In the genomic region with DNA sequence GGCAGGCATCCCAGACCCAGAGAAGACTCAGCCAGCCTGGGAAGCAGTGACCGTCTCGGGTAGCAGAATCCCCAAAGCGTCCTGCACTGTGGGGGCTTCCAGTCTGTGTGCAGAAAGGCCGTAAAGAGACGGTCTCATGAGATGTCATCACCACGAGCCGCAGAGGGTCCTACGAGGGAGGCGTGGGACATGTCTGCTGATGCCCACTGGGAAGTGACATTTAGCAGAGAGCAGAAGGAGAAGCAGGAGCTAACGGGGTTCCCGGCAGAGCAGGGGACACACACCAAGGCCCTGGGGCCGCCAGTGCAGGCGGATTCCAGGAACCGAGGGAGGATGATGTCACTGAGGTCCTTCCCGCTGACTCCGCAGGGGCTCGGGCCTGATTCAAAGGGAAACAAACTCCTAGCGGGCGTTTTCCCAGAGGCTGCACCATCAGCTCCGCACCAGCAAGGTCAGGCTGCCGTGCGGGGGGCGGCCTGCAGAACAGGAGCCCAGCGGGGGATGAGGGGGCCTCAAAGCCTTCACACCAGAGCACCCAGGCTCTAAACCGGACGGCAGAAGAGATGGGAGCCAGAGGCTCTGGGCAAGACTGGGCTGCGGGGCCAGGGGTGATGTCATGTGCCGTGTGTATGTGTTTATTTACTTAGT, we compare ENCODE assay signal across 11 cellular contexts.
DNase-seq lines count a peak whose midpoint lies in the region; ATAC-seq and TF ChIP-seq lines count a peak whose summit lies in the region.
"Had no signal": no experiment of that assay in that cellular context is flagged by ENCODE, and none has a peak within 500 bp of the region (broad histone marks: within the 10 kb centered on the region; RNA-seq: fewer than 3 reads in every experiment).

No MANE protein-coding gene starts in this region.

- no peak overlapping the region for H2AFZ ChIP-seq in parathyroid adenoma
- H2AFZ ChIP-seq: GM23338 had no signal

- H3K4me1 ChIP-seq in BLaER1, result peaks cover 94% of the 10 kb centered on the region
- H3K4me1 ChIP-seq in Peyer's patch, result peaks cover 6 to 46% (median 23%) of the 10 kb centered on the region in 4 donors
- peaks cover 13 to 26% of the 10 kb centered on the region in 2 donors for H3K4me1 ChIP-seq in duodenal mucosa (ENCODE audit: control insufficient read depth in 1 of 2, insufficient read depth in 2 of 2, low read length in 2 of 2)
- H3K4me1 ChIP-seq in parathyroid adenoma, result no peaks in the 10 kb centered on the region

- H3K4me2 ChIP-seq in BLaER1 (peak overlapping the region; percentile 94), parathyroid adenoma (ENCODE audit: low read length) (no peak overlapping the region)
- H3K4me2 ChIP-seq: GM23338 had no signal

- no peaks in the 10 kb centered on the region for H3K79me2 ChIP-seq in parathyroid adenoma

- peak overlapping the region; percentile 96 for H3K27ac ChIP-seq in BLaER1
- H3K27ac ChIP-seq in Peyer's patch, result peak overlapping the region; percentile 86 to 92 (median 89)
- peak overlapping the region; percentile 87 for H3K27ac ChIP-seq in duodenal mucosa (ENCODE audit: low read depth, low read length)
- peak overlapping the region; percentile 75 for H3K27ac ChIP-seq in parathyroid adenoma

- H3K9ac ChIP-seq in BLaER1 (peak overlapping the region; percentile 81), duodenal mucosa (ENCODE audit: low read depth in 1 of 2, low read length in 2 of 2) (peak overlapping the region; percentile 63 to 68), parathyroid adenoma (no peak overlapping the region)

- no peaks in the 10 kb centered on the region for H4K20me1 ChIP-seq in BLaER1

- H3K27me3 ChIP-seq in BLaER1, result peaks cover under 1% of the 10 kb centered on the region; the same call in 1 of the 2 replicates
- H3K27me3 ChIP-seq in Peyer's patch, result no peaks in the 10 kb centered on the region
- H3K27me3 ChIP-seq in duodenal mucosa (ENCODE audit: control insufficient read depth in 1 of 2, insufficient read depth in 2 of 2, low read length in 2 of 2), result no peaks in the 10 kb centered on the region
- H3K27me3 ChIP-seq in parathyroid adenoma (ENCODE audit: control insufficient read depth, insufficient read depth, low read length), result no peaks in the 10 kb centered on the region

- TF ChIP-seq CTCF in Peyer's patch (IDR thresholded peaks at IDR 0.05) (no peak), parathyroid adenoma (IDR thresholded peaks at IDR 0.05) (no peak)

- no peaks in the 10 kb centered on the region for H3K9me3 ChIP-seq in BLaER1
- no peaks in the 10 kb centered on the region for H3K9me3 ChIP-seq in Peyer's patch
- no peaks in the 10 kb centered on the region for H3K9me3 ChIP-seq in duodenal mucosa (ENCODE audit: control insufficient read depth in 1 of 2, low read length in 2 of 2)
- no peaks in the 10 kb centered on the region for H3K9me3 ChIP-seq in parathyroid adenoma (ENCODE audit: control insufficient read depth, low read length)

- DNase-seq in Peyer's patch, result peak in 2 of 3 donors; percentile 41 to 47
- DNase-seq in SHP77 (lab: John Stamatoyannopoulos, UW), result no peak
- DNase-seq in NCI-H2081 (lab: John Stamatoyannopoulos, UW), result no peak
- DNase-seq: DMS153, NCI-H1092 treated with DMSO at 0.1 percent for 48 hours had no signal

- H3K4me3 ChIP-seq in BLaER1 (peak overlapping the region; percentile 57), Peyer's patch (peak overlapping the region; percentile 32 to 41 (median 35)), duodenal mucosa (ENCODE audit: low read depth in 1 of 2, low read length in 2 of 2) (peak overlapping the region; percentile 61 to 62), parathyroid adenoma (ENCODE audit: low read depth, low read length) (peak overlapping the region; percentile 16)
- H3K4me3 ChIP-seq: GM23338 had no signal

- no peak for TF ChIP-seq POLR2A in Peyer's patch (IDR thresholded peaks at IDR 0.05)

- ATAC-seq in HG03460 (IDR thresholded peaks at IDR 0.05; ENCODE audit: unreplicated experiment) (no peak), GM19455 (IDR thresholded peaks at IDR 0.05; ENCODE audit: unreplicated experiment) (no peak)
- ATAC-seq: GM23338 had no signal

- H3K36me3 ChIP-seq in BLaER1 (peaks cover 4% of the 10 kb centered on the region; the same call in 1 of the 2 replicates), Peyer's patch (peaks cover 0 to 7% (median 0%) of the 10 kb centered on the region in 3 donors), duodenal mucosa (ENCODE audit: control insufficient read depth in 1 of 2, insufficient read depth in 2 of 2, low read length in 2 of 2) (peaks cover 0 to 9% of the 10 kb centered on the region in 2 donors), parathyroid adenoma (ENCODE audit: control insufficient read depth, insufficient read depth, low read length) (no peaks in the 10 kb centered on the region)

Comparison
In these comparisons a context has a peak if more than half of its experiments do, and no peak if none do; other contexts are left out.
1. DNase-seq: peak in Peyer's patch (2 of 3); none in SHP77 (0 of 2) and NCI-H2081 (0 of 2).
2. Peak in every context shown above with its lines, with median percentiles within 50 percentile points of each other: H3K27ac ChIP-seq and H3K4me3 ChIP-seq.